In genomic region chr22:27768027-27768640, GRCh38 we compare ENCODE assay signal across 27 cellular contexts.
"Had no signal": no experiment of that assay in that cellular context is flagged by ENCODE, and none has a peak within 500 bp of the region (broad histone marks: within the 10 kb centered on the region; RNA-seq: fewer than 3 reads in every experiment).

No MANE protein-coding gene starts in this region.

- FAIRE-seq: colon, endothelial cell of umbilical vein, frontal cortex had no signal

- DNase-seq: activated B cell treated with CpG ODN at 0.5 μM for 24 hours; activated CD4-positive, alpha-beta T cell treated with anti-CD3 and anti-CD28 coated beads for 36 hours; activated CD4-positive, alpha-beta T cell treated with anti-CD3 and anti-CD28 coated beads, Interleukin-2, amount 50 U/mL, for 4 hours; activated CD8-positive, alpha-beta memory T cell treated with anti-CD3 and anti-CD28 coated beads for 24 hours; activated CD8-positive, alpha-beta memory T cell treated with anti-CD3 and anti-CD28 coated beads, Interleukin-2, amount 50 U/mL, for 4 hours; activated T-cell treated with anti-CD3 and anti-CD28 coated beads, Interleukin-2, amount 50 U/mL, for 24 hours; aorta; dorsolateral prefrontal cortex; effector memory CD8-positive, alpha-beta T cell; glutamatergic neuron; hippocampal formation; kidney glomerular epithelial cell; left lung; naive B cell; occipital lobe; retina; stimulated activated CD4-positive, alpha-beta T cell treated with anti-CD3 and anti-CD28 coated beads, Interleukin-4, amount 100 ng/mL, for 1 hour; stimulated activated naive CD4-positive, alpha-beta T cell; T1000; upper lobe of left lung had no signal

- H3K9me3 ChIP-seq: left lung, upper lobe of left lung had no signal

- H3K36me3 ChIP-seq: left lung, upper lobe of left lung had no signal

- H3K27ac ChIP-seq: dorsolateral prefrontal cortex, left lung, upper lobe of left lung had no signal

- H3K4me1 ChIP-seq: left lung, upper lobe of left lung had no signal

- ATAC-seq: activated CD4-positive, alpha-beta T cell treated with anti-CD3 and anti-CD28 coated beads for 36 hours; activated naive CD4-positive, alpha-beta T cell treated with anti-CD3 and anti-CD28 coated beads, Interleukin-2, amount 50 U/mL, for 72 hours; activated T-helper 17 cell treated with anti-CD3 and anti-CD28 coated beads, Interleukin-2, amount 50 U/mL, for 72 hours; effector memory CD8-positive, alpha-beta T cell; esophagus mucosa; left lung had no signal

- H3K4me3 ChIP-seq: dorsolateral prefrontal cortex, left lung, lung, upper lobe of left lung had no signal

- H3K27me3 ChIP-seq: dorsolateral prefrontal cortex, left lung, upper lobe of left lung had no signal
